1 cellular context compared by ENCODE assay signal in genomic region chr21:42833439-42833815, GRCh38.
TF ChIP-seq lines count a peak whose summit lies in the region.

No MANE protein-coding gene starts in this region.

TF ChIP-seq in K562, 482 proteins besides CTCF, POLR2A, EP300 and RAD21 (continued from another document):
- TF ChIP-seq USF1 (CRISPR knock-in tag; IDR thresholded peaks at IDR 0.05) (peak; percentile 19; the same call in 1 of the 2 replicates), RBM25 (IDR thresholded peaks at IDR 0.05; ENCODE audit: low read depth, low read length, severe bottlenecking) (no peak), CHD2 (IDR thresholded peaks at IDR 0.05; ENCODE audit: low read depth, low read length) (peak; percentile 19), SAP30 (IDR thresholded peaks at IDR 0.05; ENCODE audit: borderline replicate concordance, insufficient read depth, low read depth, low read length, poor library complexity, severe bottlenecking) (no peak), TFAP4 (CRISPR knock-in tag; IDR thresholded peaks at IDR 0.05; ENCODE audit: borderline replicate concordance) (0 out of 2 replicates have a peak, but pooled peaks have one; percentile 21), FOXA3 (CRISPR knock-in tag; conservative IDR thresholded peaks at IDR 0.05 in 1 of 2, IDR thresholded peaks at IDR 0.05 in 1 of 2) (peak in 1 of 2 experiments; percentile 17; a peak in 1 of 4 replicates), CREB1 (IDR thresholded peaks at IDR 0.05) (no peak), CREB1 (CRISPR knock-in tag; IDR thresholded peaks at IDR 0.05) (peak; percentile 44), CREM (IDR thresholded peaks at IDR 0.05; ENCODE audit: low read depth) (0 out of 2 replicates have a peak, but pooled peaks have one; percentile 36), TCF3 (CRISPR knock-in tag; IDR thresholded peaks at IDR 0.05) (no peak), BACH1 (tag; IDR thresholded peaks at IDR 0.05) (no peak), SRF (CRISPR knock-in tag; IDR thresholded peaks at IDR 0.05) (no peak), MAZ (CRISPR knock-in tag; conservative IDR thresholded peaks at IDR 0.05 in 1 of 2, IDR thresholded peaks at IDR 0.05 in 1 of 2) (no peak), ARNT (IDR thresholded peaks at IDR 0.05) (no peak), ETV5 (CRISPR knock-in tag; IDR thresholded peaks at IDR 0.05; ENCODE audit: low read depth) (0 out of 2 replicates have a peak, but pooled peaks have one; percentile 37), ZBTB33 (CRISPR knock-in tag; IDR thresholded peaks at IDR 0.05) (0 out of 2 replicates have a peak, but pooled peaks have one; percentile 8), AFF4 (CRISPR knock-in tag; IDR thresholded peaks at IDR 0.05) (0 out of 2 replicates have a peak, but pooled peaks have one; percentile 39), ZBTB49 (CRISPR knock-in tag; IDR thresholded peaks at IDR 0.05; ENCODE audit: borderline replicate concordance) (no peak), MAFF (IDR thresholded peaks at IDR 0.05; ENCODE audit: low read length) (no peak), SFPQ (IDR thresholded peaks at IDR 0.05; ENCODE audit: low read depth, low read length) (no peak), SMC3 (conservative IDR thresholded peaks at IDR 0.05; ENCODE audit: insufficient read depth, low read depth, low read length) (0 out of 2 replicates have a peak, but pooled peaks have one; percentile 22), HNRNPH1 (optimal IDR thresholded peaks at IDR 0.05; ENCODE audit: low read depth, low read length) (no peak), GABPA (tag; conservative IDR thresholded peaks at IDR 0.05; ENCODE audit: low read depth) (no peak)
